In genomic region chr2:197868136-197868535, GRCh38 we compare ENCODE assay signal across 31 cellular contexts.
"Had no signal": no experiment of that assay in that cellular context is flagged by ENCODE, and none has a peak within 500 bp of the region (broad histone marks: within the 10 kb centered on the region; RNA-seq: fewer than 3 reads in every experiment).

No MANE protein-coding gene starts in this region.

- H3K27ac Mint-ChIP-seq: activated CD4-positive, alpha-beta T cell treated with anti-CD3 and anti-CD28 coated beads, Interleukin-2, amount 10 ng/mL, durations not matched to agents 24 days and 14 days; activated CD8-positive, alpha-beta T cell treated with anti-CD3 and anti-CD28 coated beads, Interleukin-2, amount 10 ng/mL, durations not matched to agents 7 days and 5 days; activated naive CD4-positive, alpha-beta T cell treated with anti-CD3 and anti-CD28 coated beads, Interleukin-2, amount 10 ng/mL, durations not matched to agents 7 days and 5 days; activated naive CD8-positive, alpha-beta T cell treated with anti-CD3 and anti-CD28 coated beads for 36 hours; activated T-cell treated with anti-CD3 and anti-CD28 coated beads, Interleukin-2, amount 50 U/mL, for 24 hours had no signal

- H3K9me3 Mint-ChIP-seq: activated CD4-positive, alpha-beta T cell treated with anti-CD3 and anti-CD28 coated beads, Interleukin-2, amount 10 ng/mL, durations not matched to agents 24 days and 14 days; activated naive CD4-positive, alpha-beta T cell treated with anti-CD3 and anti-CD28 coated beads, Interleukin-2, amount 10 ng/mL, durations not matched to agents 7 days and 5 days; activated naive CD8-positive, alpha-beta T cell treated with anti-CD3 and anti-CD28 coated beads for 36 hours; activated T-cell treated with anti-CD3 and anti-CD28 coated beads, Interleukin-2, amount 50 U/mL, for 24 hours had no signal

- H3K27me3 ChIP-seq: brain microvascular endothelial cell, SJCRH30 had no signal

- ATAC-seq: activated CD8-positive, alpha-beta T cell treated with anti-CD3 and anti-CD28 coated beads, Interleukin-2, amount 10 ng/mL, durations not matched to agents 7 days and 5 days; Panc1 had no signal

- H3K9me3 ChIP-seq: SJCRH30 had no signal

- H3K4me3 Mint-ChIP-seq: activated CD4-positive, alpha-beta T cell treated with anti-CD3 and anti-CD28 coated beads, Interleukin-2, amount 10 ng/mL, durations not matched to agents 24 days and 14 days; activated CD8-positive, alpha-beta T cell treated with anti-CD3 and anti-CD28 coated beads, Interleukin-2, amount 10 ng/mL, durations not matched to agents 7 days and 5 days; activated naive CD4-positive, alpha-beta T cell treated with anti-CD3 and anti-CD28 coated beads, Interleukin-2, amount 10 ng/mL, durations not matched to agents 7 days and 5 days; activated naive CD8-positive, alpha-beta T cell treated with anti-CD3 and anti-CD28 coated beads for 36 hours; activated T-cell treated with anti-CD3 and anti-CD28 coated beads, Interleukin-2, amount 50 U/mL, for 24 hours had no signal

- H3K4me3 ChIP-seq: SJCRH30, SK-N-MC had no signal

- H3K36me3 ChIP-seq: brain microvascular endothelial cell, SJCRH30, WERI-Rb-1 had no signal

- DNase-seq: activated CD4-positive, alpha-beta T cell treated with anti-CD3 and anti-CD28 coated beads for 1 hour; activated CD4-positive, alpha-beta T cell treated with anti-CD3 and anti-CD28 coated beads, Interleukin-2, amount 10 ng/mL, durations not matched to agents 24 days and 14 days; activated CD4-positive, alpha-beta T cell treated with anti-CD3 and anti-CD28 coated beads, Interleukin-2, amount 50 U/mL, for 4 hours; activated CD4-positive, CD25-positive, alpha-beta regulatory T cell; activated CD8-positive, alpha-beta T cell treated with anti-CD3 and anti-CD28 coated beads, Interleukin-2, amount 10 ng/mL, durations not matched to agents 7 days and 5 days; activated gamma-delta T cell treated with Interleukin-2 at 50 U/mL for 16 hours; activated naive CD4-positive, alpha-beta T cell treated with anti-CD3 and anti-CD28 coated beads, Interleukin-2, amount 10 ng/mL, durations not matched to agents 7 days and 5 days; activated naive CD8-positive, alpha-beta T cell treated with anti-CD3 and anti-CD28 coated beads for 36 hours; activated T-cell treated with anti-CD3 and anti-CD28 coated beads, Interleukin-2, amount 50 U/mL, for 24 hours; amniotic stem cell; aorta; brain microvascular endothelial cell; central memory CD4-positive, alpha-beta T cell; Karpas-422; NCI-H1048; NCI-H1105 treated with DMSO at 0.1 percent for 48 hours; NCI-H1436; NCI-H1694; NCI-H1930; NCI-H2081 treated with DMSO at 0.1 percent for 48 hours; NCI-H226; NCI-H446 treated with DMSO at 0.1 percent for 48 hours; NCI-H524; NCI-H69; SHP77; SJCRH30; T-helper 1 cell; T1000; WERI-Rb-1 had no signal

- H3K36me3 Mint-ChIP-seq: activated naive CD4-positive, alpha-beta T cell treated with anti-CD3 and anti-CD28 coated beads, Interleukin-2, amount 10 ng/mL, durations not matched to agents 7 days and 5 days; activated naive CD8-positive, alpha-beta T cell treated with anti-CD3 and anti-CD28 coated beads for 36 hours had no signal

- H3K27me3 Mint-ChIP-seq: activated CD4-positive, alpha-beta T cell treated with anti-CD3 and anti-CD28 coated beads, Interleukin-2, amount 10 ng/mL, durations not matched to agents 24 days and 14 days; activated naive CD4-positive, alpha-beta T cell treated with anti-CD3 and anti-CD28 coated beads, Interleukin-2, amount 10 ng/mL, durations not matched to agents 7 days and 5 days; activated naive CD8-positive, alpha-beta T cell treated with anti-CD3 and anti-CD28 coated beads for 36 hours; activated T-cell treated with anti-CD3 and anti-CD28 coated beads, Interleukin-2, amount 50 U/mL, for 24 hours had no signal

- H3K27ac ChIP-seq: brain microvascular endothelial cell, SJCRH30, SK-N-MC, WERI-Rb-1 had no signal
